In genomic region chr11:86738615-86739014, GRCh38 we compare ENCODE assay signal across 24 cellular contexts.
A peak's percentile ranks its signal among the peaks of the same experiment; 100 is the strongest.
DNase-seq lines count a peak whose midpoint lies in the region; ATAC-seq, FAIRE-seq and TF ChIP-seq lines count a peak whose summit lies in the region.
"Had no signal": no experiment of that assay in that cellular context is flagged by ENCODE, and none has a peak within 500 bp of the region (broad histone marks: within the 10 kb centered on the region; RNA-seq: fewer than 3 reads in every experiment).

No MANE protein-coding gene starts in this region.

- TF ChIP-seq RAD21 in SK-N-SH (IDR thresholded peaks at IDR 0.05; ENCODE audit: low read length), result no peak

- H3K27me3 Mint-ChIP-seq in astrocyte (ENCODE audit: low read depth, unreplicated experiment) (no peaks in the 10 kb centered on the region), type B pancreatic cell (no peaks in the 10 kb centered on the region), glutamatergic neuron (ENCODE audit: unreplicated experiment) (no peaks in the 10 kb centered on the region)

- H2AFZ ChIP-seq in SK-N-SH (ENCODE audit: low read depth), result no peak overlapping the region
- no peak overlapping the region for H2AFZ ChIP-seq in astrocyte (ENCODE audit: low read depth, low read length)
- no peak overlapping the region for H2AFZ ChIP-seq in mesenchymal stem cell (ENCODE audit: low read depth, low read length)

- H3K4me3 ChIP-seq in SK-N-SH (ENCODE audit: low read depth in 2 of 2, low read length in 1 of 2), result no peak overlapping the region
- no peak overlapping the region for H3K4me3 ChIP-seq in astrocyte (ENCODE audit: insufficient read depth, low read depth, low read length)
- no peak overlapping the region for H3K4me3 ChIP-seq in mesenchymal stem cell (ENCODE audit: insufficient read depth in 1 of 2, low read depth in 1 of 2, low read length in 2 of 2)
- H3K4me3 ChIP-seq: heart right ventricle, pancreas, upper lobe of left lung had no signal

- no peaks in the 10 kb centered on the region for H3K79me1 ChIP-seq in mesenchymal stem cell (replicated peaks; ENCODE audit: low read length, poor library complexity, severe bottlenecking)

- H3K18ac ChIP-seq in mesenchymal stem cell (ENCODE audit: low read depth in 1 of 2, low read length in 2 of 2), result peak overlapping the region; percentile 64 to 84

- no peak overlapping the region for H3K4me3 Mint-ChIP-seq in astrocyte (ENCODE audit: unreplicated experiment)
- H3K4me3 Mint-ChIP-seq in type B pancreatic cell, result no peak overlapping the region
- H3K4me3 Mint-ChIP-seq in glutamatergic neuron (ENCODE audit: unreplicated experiment), result no peak overlapping the region
- H3K4me3 Mint-ChIP-seq: activated CD4-positive, alpha-beta memory T cell treated with anti-CD3 and anti-CD28 coated beads, Interleukin-2, amount 10 ng/mL, durations not matched to agents 7 days and 5 days; activated naive CD4-positive, alpha-beta T cell treated with anti-CD3 and anti-CD28 coated beads, Interleukin-2, amount 10 ng/mL, durations not matched to agents 7 days and 5 days; effector memory CD8-positive, alpha-beta T cell; IgD-negative memory B cell; immature natural killer cell; T-helper 1 cell treated with Interleukin-12 subunit alpha and Interleukin-12 subunit beta and Interleukin-4 antibody, amounts not matched to agents 30 μg/mL and 1 μg/mL, for 36 hours had no signal

- H4K8ac ChIP-seq in mesenchymal stem cell (ENCODE audit: low read length), result no peak overlapping the region

- H2BK12ac ChIP-seq in mesenchymal stem cell (ENCODE audit: low read length in 2 of 2), result peak overlapping the region; percentile 71 to 88

- H3K4me1 ChIP-seq in SK-N-SH (ENCODE audit: control insufficient read depth in 1 of 2, insufficient read depth in 2 of 2, low read depth in 1 of 2, low read length in 1 of 2) (peaks cover 7 to 80% of the 10 kb centered on the region in 2 experiments), astrocyte (ENCODE audit: insufficient read depth, low read length) (peaks cover 69% of the 10 kb centered on the region), mesenchymal stem cell (ENCODE audit: control insufficient read depth, insufficient read depth, low read depth, low read length) (peaks cover 18% of the 10 kb centered on the region)

- TF ChIP-seq CTCF in SK-N-SH (IDR thresholded peaks at IDR 0.05) (no peak), astrocyte (IDR thresholded peaks at IDR 0.05; ENCODE audit: insufficient read depth, low read depth, low read length) (no peak), type B pancreatic cell (conservative IDR thresholded peaks at IDR 0.05) (no peak), glutamatergic neuron (IDR thresholded peaks at IDR 0.05; ENCODE audit: partially characterized antibody, unreplicated experiment) (no peak)

- H3K4me1 Mint-ChIP-seq in astrocyte (ENCODE audit: low read depth, unreplicated experiment), result peaks cover 64% of the 10 kb centered on the region
- peaks cover 35% of the 10 kb centered on the region for H3K4me1 Mint-ChIP-seq in type B pancreatic cell (ENCODE audit: unreplicated experiment)
- H3K4me1 Mint-ChIP-seq in glutamatergic neuron (ENCODE audit: low read depth, unreplicated experiment), result no peaks in the 10 kb centered on the region
- H3K4me1 Mint-ChIP-seq: activated naive CD4-positive, alpha-beta T cell treated with anti-CD3 and anti-CD28 coated beads, Interleukin-2, amount 10 ng/mL, durations not matched to agents 7 days and 5 days; IgD-negative memory B cell; immature natural killer cell had no signal

- no peak overlapping the region for H3K14ac ChIP-seq in mesenchymal stem cell (ENCODE audit: low read length in 2 of 2)

- no peaks in the 10 kb centered on the region for H3K9me2 ChIP-seq in SK-N-SH

- H3K27ac Mint-ChIP-seq in astrocyte (ENCODE audit: unreplicated experiment) (peak overlapping the region; percentile 77), type B pancreatic cell (peak overlapping the region; percentile 13), glutamatergic neuron (ENCODE audit: unreplicated experiment) (no peak overlapping the region)
- H3K27ac Mint-ChIP-seq: activated CD4-positive, alpha-beta memory T cell treated with anti-CD3 and anti-CD28 coated beads, Interleukin-2, amount 10 ng/mL, durations not matched to agents 7 days and 5 days; activated naive CD4-positive, alpha-beta T cell treated with anti-CD3 and anti-CD28 coated beads, Interleukin-2, amount 10 ng/mL, durations not matched to agents 7 days and 5 days; effector memory CD8-positive, alpha-beta T cell; IgD-negative memory B cell; immature natural killer cell; T-helper 1 cell treated with Interleukin-12 subunit alpha and Interleukin-12 subunit beta and Interleukin-4 antibody, amounts not matched to agents 30 μg/mL and 1 μg/mL, for 36 hours had no signal

- peaks cover 77% of the 10 kb centered on the region for H3F3A ChIP-seq in SK-N-SH (replicated peaks; ENCODE audit: insufficient read depth)

- no peak overlapping the region for H2BK5ac ChIP-seq in mesenchymal stem cell (ENCODE audit: low read depth, low read length, poor library complexity, severe bottlenecking)

- POLR2A ChIA-PET in SK-N-SH (lab: Yijun Ruan, JAX), result no interaction called here

- no peaks in the 10 kb centered on the region for H3K36me3 ChIP-seq in SK-N-SH (replicated peaks in 1 of 2; ENCODE audit: control insufficient read depth in 1 of 2, insufficient read depth in 2 of 2, low read length in 1 of 2)
- no peaks in the 10 kb centered on the region for H3K36me3 ChIP-seq in astrocyte (ENCODE audit: insufficient read depth, low read length)
- H3K36me3 ChIP-seq in mesenchymal stem cell (ENCODE audit: control insufficient read depth in 1 of 2, insufficient read depth in 2 of 2, low read depth in 1 of 2, low read length in 2 of 2), result no peaks in the 10 kb centered on the region
- H3K36me3 ChIP-seq: heart right ventricle, pancreas, upper lobe of left lung had no signal

- H3K79me2 ChIP-seq in SK-N-SH (ENCODE audit: insufficient read depth) (peaks cover 14% of the 10 kb centered on the region), astrocyte (ENCODE audit: insufficient read depth, low read length) (no peaks in the 10 kb centered on the region)

- H3K36me3 Mint-ChIP-seq in astrocyte (ENCODE audit: low read depth, unreplicated experiment) (no peaks in the 10 kb centered on the region), type B pancreatic cell (no peaks in the 10 kb centered on the region), glutamatergic neuron (ENCODE audit: unreplicated experiment) (no peaks in the 10 kb centered on the region)
- H3K36me3 Mint-ChIP-seq: activated naive CD4-positive, alpha-beta T cell treated with anti-CD3 and anti-CD28 coated beads, Interleukin-2, amount 10 ng/mL, durations not matched to agents 7 days and 5 days; IgD-negative memory B cell; immature natural killer cell had no signal

- H3K9me3 ChIP-seq in SK-N-SH, result no peaks in the 10 kb centered on the region
- no peaks in the 10 kb centered on the region for H3K9me3 ChIP-seq in astrocyte (ENCODE audit: insufficient read depth, low read depth, low read length)
- H3K9me3 ChIP-seq in mesenchymal stem cell (ENCODE audit: control insufficient read depth, low read length), result no peaks in the 10 kb centered on the region
- H3K9me3 ChIP-seq: pancreas, upper lobe of left lung had no signal

- FAIRE-seq in astrocyte (lab: Jason Lieb, UNC), result no peak
- FAIRE-seq: G401.6, H54, pancreas had no signal

- H3K9ac ChIP-seq in SK-N-SH, result no peak overlapping the region
- H3K9ac ChIP-seq in astrocyte (ENCODE audit: low read length), result no peak overlapping the region
- H3K9ac ChIP-seq in mesenchymal stem cell (ENCODE audit: low read length), result no peak overlapping the region

- no peak for ATAC-seq in SK-N-SH treated with all-trans-retinoic acid at 6 μM for 48 hours
- ATAC-seq in HG03432 (IDR thresholded peaks at IDR 0.05; ENCODE audit: unreplicated experiment), result no peak
- ATAC-seq: effector memory CD8-positive, alpha-beta T cell; heart right ventricle; pancreas; stimulated activated naive CD8-positive, alpha-beta T cell treated with anti-CD3 and anti-CD28 coated beads, Interleukin-15, Interleukin-2, amounts not matched to agents 100 U/mL and 50 U/mL, for 24 hours had no signal

- CTCF ChIA-PET in SK-N-SH (lab: Yijun Ruan, JAX), result no interaction called here

- no peaks in the 10 kb centered on the region for H3K27me3 ChIP-seq in SK-N-SH (ENCODE audit: insufficient read depth)
- H3K27me3 ChIP-seq in astrocyte (ENCODE audit: insufficient read depth, low read length), result no peaks in the 10 kb centered on the region
- H3K27me3 ChIP-seq in mesenchymal stem cell (ENCODE audit: control insufficient read depth in 1 of 2, insufficient read depth in 1 of 2, low read length in 2 of 2), result no peaks in the 10 kb centered on the region
- H3K27me3 ChIP-seq: heart right ventricle, pancreas, upper lobe of left lung had no signal

- peak overlapping the region; percentile 8 for H2BK120ac ChIP-seq in mesenchymal stem cell (ENCODE audit: low read depth, low read length)

- no peak for DNase-seq in SK-N-SH
- DNase-seq in astrocyte (ENCODE audit: low read depth), result no peak
- no peak for DNase-seq in mesenchymal stem cell
- DNase-seq in type B pancreatic cell (ENCODE audit: extremely low spot score, unreplicated experiment), result no peak
- DNase-seq in H4 (ENCODE audit: low spot score), result no peak
- DNase-seq in glutamatergic neuron, result no peak
- DNase-seq: activated CD4-positive, alpha-beta memory T cell treated with anti-CD3 and anti-CD28 coated beads, Interleukin-2, amount 10 ng/mL, durations not matched to agents 7 days and 5 days; activated naive CD4-positive, alpha-beta T cell treated with anti-CD3 and anti-CD28 coated beads, Interleukin-2, amount 10 ng/mL, durations not matched to agents 7 days and 5 days; anterior cingulate cortex; effector memory CD8-positive, alpha-beta T cell; heart right ventricle; immature natural killer cell; NCI-H1930; NCI-H446; pancreas; stimulated activated naive CD8-positive, alpha-beta T cell treated with anti-CD3 and anti-CD28 coated beads, Interleukin-15, Interleukin-2, amounts not matched to agents 100 U/mL and 50 U/mL, for 24 hours; upper lobe of left lung had no signal

- no peak overlapping the region for H3K23ac ChIP-seq in mesenchymal stem cell (ENCODE audit: low read length in 2 of 2)

- H4K91ac ChIP-seq in mesenchymal stem cell (ENCODE audit: low read length), result no peak overlapping the region

- H3K9me3 Mint-ChIP-seq in astrocyte (ENCODE audit: unreplicated experiment) (no peaks in the 10 kb centered on the region), type B pancreatic cell (peaks cover 6% of the 10 kb centered on the region), glutamatergic neuron (ENCODE audit: unreplicated experiment) (no peaks in the 10 kb centered on the region)
- H3K9me3 Mint-ChIP-seq: activated CD4-positive, alpha-beta memory T cell treated with anti-CD3 and anti-CD28 coated beads, Interleukin-2, amount 10 ng/mL, durations not matched to agents 7 days and 5 days; activated naive CD4-positive, alpha-beta T cell treated with anti-CD3 and anti-CD28 coated beads, Interleukin-2, amount 10 ng/mL, durations not matched to agents 7 days and 5 days; effector memory CD8-positive, alpha-beta T cell; immature natural killer cell; T-helper 1 cell treated with Interleukin-12 subunit alpha and Interleukin-12 subunit beta and Interleukin-4 antibody, amounts not matched to agents 30 μg/mL and 1 μg/mL, for 36 hours had no signal

- H2AK5ac ChIP-seq in mesenchymal stem cell (ENCODE audit: low read length, severe bottlenecking), result peak overlapping the region; percentile 100

- H4K20me1 ChIP-seq in SK-N-SH (ENCODE audit: insufficient read depth) (no peaks in the 10 kb centered on the region), astrocyte (ENCODE audit: insufficient read depth, low read length) (no peaks in the 10 kb centered on the region)

- H3K4me2 ChIP-seq in SK-N-SH (0 out of 2 replicates have a peak overlapping the region, but pooled peaks have one; percentile 4), astrocyte (ENCODE audit: low read length) (no peak overlapping the region), mesenchymal stem cell (ENCODE audit: low read length, poor library complexity, severe bottlenecking) (no peak overlapping the region)

- TF ChIP-seq EP300 in SK-N-SH (IDR thresholded peaks at IDR 0.05; ENCODE audit: borderline replicate concordance in 1 of 2, low read depth in 1 of 2, low read length in 1 of 2), result no peak

- H2BK15ac ChIP-seq in mesenchymal stem cell (ENCODE audit: low read depth, poor library complexity, severe bottlenecking), result no peak overlapping the region

- H3K4ac ChIP-seq in mesenchymal stem cell (ENCODE audit: low read depth in 1 of 2, low read length in 2 of 2), result no peak overlapping the region

- H3K27ac ChIP-seq in SK-N-SH (ENCODE audit: low read depth in 2 of 2, low read length in 1 of 2) (peak overlapping the region; percentile 81 to 100), astrocyte (ENCODE audit: low read depth, low read length) (no peak overlapping the region), mesenchymal stem cell (ENCODE audit: low read length, poor library complexity, severe bottlenecking) (no peak overlapping the region)
- H3K27ac ChIP-seq: 22Rv1, pancreas, upper lobe of left lung had no signal

- 79% methylated on average over 2 of the region's 2 CpGs for WGBS in SK-N-SH (ENCODE audit: low lambda C conversion rate)
- WGBS in mesenchymal stem cell, result 90% methylated on average over 2 of the region's 2 CpGs

Comparison
In these comparisons a context has a peak if more than half of its experiments do, and no peak if none do; other contexts are left out.
1. H3K27ac ChIP-seq: peak in SK-N-SH (2 of 2); none in astrocyte (single experiment) and mesenchymal stem cell (single experiment).